17 cellular contexts compared by ENCODE assay signal in the genomic region with DNA sequence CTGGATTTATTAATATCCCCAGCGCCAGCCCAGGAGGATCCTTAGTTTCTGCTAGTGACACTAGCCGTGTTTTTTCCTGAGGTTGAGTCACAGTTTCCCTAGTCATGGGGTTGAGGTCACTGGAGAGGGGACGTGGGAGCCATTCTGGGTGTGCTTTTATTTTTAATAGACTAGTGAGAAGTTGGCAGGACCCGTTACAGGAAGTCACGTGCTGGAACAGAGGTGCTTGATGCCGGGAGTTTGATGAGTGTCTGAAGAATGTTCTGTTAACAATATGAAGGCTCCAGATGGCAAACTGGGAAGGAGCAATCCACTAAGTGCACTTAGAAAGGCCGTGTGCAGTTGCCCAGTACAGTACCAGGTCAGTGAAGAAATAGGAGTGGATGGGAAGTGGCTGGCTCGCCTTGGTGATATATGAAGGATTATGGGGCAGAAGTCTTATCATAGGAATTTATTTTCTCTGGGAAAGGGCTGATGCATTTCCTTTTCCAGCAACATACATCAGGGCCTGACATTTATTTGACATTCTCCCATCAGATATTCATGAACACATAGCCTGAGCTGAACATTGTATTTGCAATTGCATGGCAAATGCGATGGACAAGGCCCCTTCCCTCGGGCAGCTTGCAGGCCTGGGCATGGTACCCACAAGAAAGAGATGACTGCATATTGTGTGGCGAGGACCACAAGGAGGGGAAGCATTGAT.
DNase-seq lines count a peak whose midpoint lies in the region; ATAC-seq, FAIRE-seq and TF ChIP-seq lines count a peak whose summit lies in the region.
"Had no signal": no experiment of that assay in that cellular context is flagged by ENCODE, and none has a peak within 500 bp of the region (broad histone marks: within the 10 kb centered on the region; RNA-seq: fewer than 3 reads in every experiment).

No MANE protein-coding gene starts in this region.

- H3K9ac ChIP-seq in BLaER1 (no peak overlapping the region), IMR-90 (ENCODE audit: low read depth, low read length) (no peak overlapping the region), endothelial cell of umbilical vein (replicated peaks; ENCODE audit: extremely low read depth, insufficient read depth, low read length) (peak overlapping the region; percentile 61), endodermal cell (ENCODE audit: extremely low read depth, low read length, poor library complexity, severe bottlenecking) (no peak overlapping the region)

- dilution Hi-C loops in IMR-90 (cut with HindIII; ENCODE audit: low sequenced_read_pairs, unreplicated experiment) (no loop called here), endothelial cell of umbilical vein (cut with MboI; ENCODE audit: extremely low pct_ligation_motif_present, low sequenced_read_pairs) (no loop called here)

- H2BK15ac ChIP-seq in IMR-90 (ENCODE audit: low read depth, low read length), result no peak overlapping the region

- intact Hi-C loops in IMR-90 (cut with micrococcal nuclease) (no loop called here), endothelial cell of umbilical vein (cut with micrococcal nuclease) (loop anchor here (1.0 kb wide), 3 partner anchors 15 to 138 kb away; no protein-coding TSS in a partner anchor)

- no peak overlapping the region for H3K4me3 Mint-ChIP-seq in endodermal cell

- no peak overlapping the region for H3K23ac ChIP-seq in IMR-90 (ENCODE audit: low read depth, low read length)

- CTCF ChIA-PET in IMR-90 (lab: Yijun Ruan, JAX) (no interaction called here), endothelial cell of umbilical vein (lab: Charles Lee) (interaction anchor here (0.9 to 2.1 kb wide), 5 partner anchors 11 to 142 kb away, joined by 3 to 8 read pairs (median 3); no protein-coding TSS in a partner anchor)

- no peak overlapping the region for H4K8ac ChIP-seq in IMR-90 (ENCODE audit: low read depth in 2 of 2, low read length in 2 of 2)

- no peak overlapping the region for H3K14ac ChIP-seq in IMR-90 (replicated peaks; ENCODE audit: low read depth, low read length)

- ATAC-seq in IMR-90 (ENCODE audit: low read depth), result no peak
- no peak for ATAC-seq in HG03039 (IDR thresholded peaks at IDR 0.05; ENCODE audit: unreplicated experiment)
- ATAC-seq in GM21526 (IDR thresholded peaks at IDR 0.05; ENCODE audit: low FRiP score, unreplicated experiment), result no peak

- no peaks in the 10 kb centered on the region for H3K27me3 ChIP-seq in BLaER1
- H3K27me3 ChIP-seq in IMR-90 (ENCODE audit: control insufficient read depth, insufficient read depth, low read length), result peaks cover 15% of the 10 kb centered on the region
- no peaks in the 10 kb centered on the region for H3K27me3 ChIP-seq in endothelial cell of umbilical vein (ENCODE audit: control insufficient read depth in 2 of 2, insufficient read depth in 2 of 2, low read length in 2 of 2)
- no peaks in the 10 kb centered on the region for H3K27me3 ChIP-seq in endodermal cell (ENCODE audit: control insufficient read depth, insufficient read depth, low read length, poor library complexity, severe bottlenecking)
- H3K27me3 ChIP-seq: sigmoid colon, uterus had no signal

- H3K9me3 Mint-ChIP-seq in endodermal cell, result no peaks in the 10 kb centered on the region

- no peaks in the 10 kb centered on the region for H3K79me1 ChIP-seq in IMR-90 (ENCODE audit: low read depth in 1 of 2, low read length in 2 of 2)

- DNase-seq in IMR-90, result no peak
- DNase-seq in endothelial cell of umbilical vein (ENCODE audit: low read depth, low spot score), result peak; percentile 98
- DNase-seq in mucosa of gallbladder (ENCODE audit: low spot score), result peak; percentile 18
- DNase-seq in endodermal cell, result no peak
- no peak for DNase-seq in RPMI8226
- DNase-seq: activated CD4-positive, alpha-beta T cell treated with anti-CD3 and anti-CD28 coated beads for 1 hour; activated gamma-delta T cell treated with Interleukin-2 at 50 U/mL for 16 hours; Calu3; hypothalamus; NCI-H526; sigmoid colon had no signal

- H3K9me3 ChIP-seq in BLaER1, result peaks cover 19% of the 10 kb centered on the region
- no peaks in the 10 kb centered on the region for H3K9me3 ChIP-seq in IMR-90 (ENCODE audit: control insufficient read depth, insufficient read depth, low read length)
- H3K9me3 ChIP-seq in endothelial cell of umbilical vein (replicated peaks; ENCODE audit: control insufficient read depth, insufficient read depth, low read length), result no peaks in the 10 kb centered on the region
- H3K9me3 ChIP-seq in endodermal cell (ENCODE audit: control insufficient read depth, low read length), result no peaks in the 10 kb centered on the region
- H3K9me3 ChIP-seq: sigmoid colon, uterus had no signal

- no peak overlapping the region for H3K4me3 ChIP-seq in BLaER1
- no peak overlapping the region for H3K4me3 ChIP-seq in IMR-90 (ENCODE audit: insufficient read depth, low read depth, low read length)
- H3K4me3 ChIP-seq in endothelial cell of umbilical vein (replicated peaks in 1 of 3; ENCODE audit: insufficient read depth in 1 of 3, low read depth in 1 of 3, low read length in 3 of 3), result no peak overlapping the region
- H3K4me3 ChIP-seq in endodermal cell (ENCODE audit: low read length), result no peak overlapping the region
- H3K4me3 ChIP-seq: sigmoid colon, SK-N-MC, uterus had no signal

- H2AK9ac ChIP-seq in IMR-90 (replicated peaks; ENCODE audit: low read depth, low read length, poor library complexity), result no peak overlapping the region

- no peaks in the 10 kb centered on the region for H3K9me1 ChIP-seq in IMR-90 (ENCODE audit: insufficient read depth, low read length)
- no peaks in the 10 kb centered on the region for H3K9me1 ChIP-seq in endothelial cell of umbilical vein (replicated peaks; ENCODE audit: control insufficient read depth, extremely low read depth, insufficient read depth, low read length)

- no peak overlapping the region for H2BK120ac ChIP-seq in IMR-90 (ENCODE audit: low read depth, low read length)

- no peak overlapping the region for H4K91ac ChIP-seq in IMR-90 (ENCODE audit: insufficient read depth, low read depth, low read length)

- 72% methylated on average over 2 of the region's 11 CpGs; no CpG with 5 or more reads in 1 of the 2 experiments for WGBS in IMR-90 (ENCODE audit: extremely low coverage in 2 of 2, insufficient read length in 1 of 2), 2 experiments
- 88 to 96% methylated on average over 8 to 11 of the region's 11 CpGs for WGBS in endodermal cell (ENCODE audit: insufficient coverage in 1 of 2, insufficient read length in 1 of 2), 2 experiments

- no peak for TF ChIP-seq CTCF in IMR-90 (conservative IDR thresholded peaks at IDR 0.05; ENCODE audit: low read depth, low read length)
- no peak for TF ChIP-seq CTCF in endothelial cell of umbilical vein (IDR thresholded peaks at IDR 0.05; ENCODE audit: extremely low read depth in 1 of 2, insufficient read depth in 1 of 2, low read depth in 1 of 2, low read length in 2 of 2)
- no peak for TF ChIP-seq CTCF in endodermal cell (conservative IDR thresholded peaks at IDR 0.05)

- BruUV-seq in IMR-90 (replicated peaks; lab: Mats Ljungman, UMichigan) (no TSS peak), endothelial cell of umbilical vein (replicated peaks; lab: Mats Ljungman, UMichigan) (TSS peak; percentile 84)

- peaks cover 2% of the 10 kb centered on the region for H3K27me3 Mint-ChIP-seq in endodermal cell (ENCODE audit: insufficient read depth)

- H2BK5ac ChIP-seq in IMR-90 (ENCODE audit: low read depth, low read length, poor library complexity, severe bottlenecking), result no peak overlapping the region

- H3K27ac ChIP-seq in BLaER1 (no peak overlapping the region), IMR-90 (ENCODE audit: insufficient read depth, low read length) (no peak overlapping the region), endothelial cell of umbilical vein (ENCODE audit: insufficient read depth, low read depth, low read length) (peak overlapping the region; percentile 78), endodermal cell (ENCODE audit: low read depth, low read length) (no peak overlapping the region)
- H3K27ac ChIP-seq: SK-N-MC had no signal

- H3K79me2 ChIP-seq in endothelial cell of umbilical vein (ENCODE audit: control insufficient read depth, insufficient read depth, low read length), result no peaks in the 10 kb centered on the region

- FAIRE-seq in endothelial cell of umbilical vein (lab: Jason Lieb, UNC), result peak; percentile 93
- FAIRE-seq: GM12891 had no signal

- TF ChIP-seq POLR2A in IMR-90 (IDR thresholded peaks at IDR 0.05; ENCODE audit: low read depth, low read length) (no peak), endothelial cell of umbilical vein (IDR thresholded peaks at IDR 0.05; ENCODE audit: low read depth, low read length) (no peak)

- no peak overlapping the region for H2AK5ac ChIP-seq in IMR-90 (ENCODE audit: low read depth, low read length)

- H3K4me2 ChIP-seq in BLaER1 (peak overlapping the region; percentile 42), IMR-90 (ENCODE audit: low read depth, low read length) (no peak overlapping the region), endothelial cell of umbilical vein (ENCODE audit: insufficient read depth, low read length) (peak overlapping the region; percentile 73)

- no peaks in the 10 kb centered on the region for H3K36me3 Mint-ChIP-seq in endodermal cell (ENCODE audit: low read depth)

- no peak overlapping the region for H3K27ac Mint-ChIP-seq in endodermal cell

- in situ Hi-C loops in IMR-90 (cut with MboI; ENCODE audit: low sequenced_read_pairs), result no loop called here

- no peak overlapping the region for H3K4ac ChIP-seq in IMR-90 (ENCODE audit: low read depth, low read length)

- peaks cover 35% of the 10 kb centered on the region for H3K4me1 ChIP-seq in BLaER1
- H3K4me1 ChIP-seq in IMR-90 (ENCODE audit: control insufficient read depth, insufficient read depth, low read length), result no peaks in the 10 kb centered on the region
- peaks cover 27% of the 10 kb centered on the region for H3K4me1 ChIP-seq in endothelial cell of umbilical vein (ENCODE audit: control insufficient read depth, extremely low read depth, insufficient read depth, low read length)
- H3K4me1 ChIP-seq in endodermal cell (ENCODE audit: control insufficient read depth, insufficient read depth, low read length), result no peaks in the 10 kb centered on the region
- H3K4me1 ChIP-seq: sigmoid colon, uterus had no signal

- H3K18ac ChIP-seq in IMR-90 (ENCODE audit: low read depth, low read length), result no peak overlapping the region

- no peaks in the 10 kb centered on the region for H4K20me1 ChIP-seq in BLaER1
- no peaks in the 10 kb centered on the region for H4K20me1 ChIP-seq in IMR-90 (ENCODE audit: insufficient read depth, low read length)
- H4K20me1 ChIP-seq in endothelial cell of umbilical vein (replicated peaks; ENCODE audit: control insufficient read depth, extremely low read depth, insufficient read depth, low read length), result no peaks in the 10 kb centered on the region

- H3K36me3 ChIP-seq in BLaER1, result no peaks in the 10 kb centered on the region
- H3K36me3 ChIP-seq in IMR-90 (ENCODE audit: control insufficient read depth, insufficient read depth, low read length), result no peaks in the 10 kb centered on the region
- no peaks in the 10 kb centered on the region for H3K36me3 ChIP-seq in endothelial cell of umbilical vein (ENCODE audit: control insufficient read depth in 2 of 2, extremely low read depth in 1 of 2, insufficient read depth in 2 of 2, low read length in 2 of 2)
- H3K36me3 ChIP-seq in endodermal cell (ENCODE audit: control insufficient read depth, insufficient read depth, low read length), result no peaks in the 10 kb centered on the region
- H3K36me3 ChIP-seq: sigmoid colon, uterus had no signal

- POLR2A ChIA-PET in IMR-90 (lab: Charles Lee; ENCODE audit: unreplicated experiment), result interaction anchor here (0.5 kb wide), 1 partner anchor 113 kb away, joined by 3 read pairs; no protein-coding TSS in a partner anchor
- POLR2A ChIA-PET in endothelial cell of umbilical vein (lab: Charles Lee), result no interaction called here

- H4K5ac ChIP-seq in IMR-90 (ENCODE audit: low read depth, low read length), result no peak overlapping the region

- H2AFZ ChIP-seq in IMR-90 (replicated peaks; ENCODE audit: low read length, poor library complexity) (no peak overlapping the region), endothelial cell of umbilical vein (ENCODE audit: low read depth, low read length) (peak overlapping the region; percentile 64)

- TF ChIP-seq RAD21 in IMR-90 (IDR thresholded peaks at IDR 0.05; ENCODE audit: low read length), result no peak

- H2BK20ac ChIP-seq in IMR-90 (ENCODE audit: low read depth, low read length), result no peak overlapping the region

- H3K56ac ChIP-seq in IMR-90 (ENCODE audit: extremely low read depth, insufficient read depth, low read length), result no peak overlapping the region

- no peaks in the 10 kb centered on the region for H3K4me1 Mint-ChIP-seq in endodermal cell

Comparison
In these comparisons a context has a peak if more than half of its experiments do, and no peak if none do; other contexts are left out.
1. DNase-seq: peak in endothelial cell of umbilical vein (single experiment) and mucosa of gallbladder (single experiment); none in IMR-90 (single experiment), endodermal cell (single experiment) and RPMI8226 (single experiment).